ENCODE assay signal across 10 cellular contexts in the genomic region with DNA sequence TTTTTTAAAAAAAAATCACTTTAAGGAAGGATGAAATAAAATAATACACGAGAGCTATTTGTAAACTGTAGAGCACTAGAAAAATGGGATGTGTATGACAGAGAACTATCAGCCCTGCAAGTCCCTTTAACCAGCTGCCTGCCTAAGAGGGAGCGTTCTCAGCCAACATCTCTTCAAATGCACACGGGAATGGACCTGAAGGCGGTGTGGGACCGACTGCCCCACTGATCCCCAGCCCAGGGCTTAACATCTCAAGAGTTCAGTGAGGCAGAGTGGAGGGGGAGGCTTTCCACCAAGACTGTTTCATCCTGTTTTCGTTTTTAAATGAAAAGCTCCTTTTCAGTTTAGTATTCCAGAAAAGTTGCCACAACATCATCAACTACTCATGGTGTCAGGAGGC. TPM values are rescaled to one million over a fixed set of nuclear protein-coding genes. Genes with fewer than 3 reads are reported as not detected.
DNase-seq lines count a peak whose midpoint lies in the region; ATAC-seq and TF ChIP-seq lines count a peak whose summit lies in the region.
"Had no signal": no experiment of that assay in that cellular context is flagged by ENCODE, and none has a peak within 500 bp of the region (broad histone marks: within the 10 kb centered on the region; RNA-seq: fewer than 3 reads in every experiment).

No MANE protein-coding gene starts in this region.

- no peak overlapping the region for H3K23ac ChIP-seq in mesendoderm (ENCODE audit: low read length)

- peaks cover 48% of the 10 kb centered on the region for H3K4me1 Mint-ChIP-seq in activated CD8-positive, alpha-beta T cell treated with anti-CD3 and anti-CD28 coated beads, Interleukin-2, amount 10 ng/mL, durations not matched to agents 7 days and 5 days (ENCODE audit: low read depth)

- no CpG with 5 or more reads among the region's 6 CpGs for WGBS in mesendoderm (ENCODE audit: extremely low coverage, insufficient coverage, low lambda C conversion rate)

- H3K9me3 ChIP-seq in BLaER1 treated with 17β-estradiol and CSF1 and Interleukin-3, amounts not matched to agents 10 nM and 100 nM (replicated peaks in 1 of 11): no peaks in the 10 kb centered on the region

- H2BK5ac ChIP-seq in mesendoderm (ENCODE audit: low read length): peak overlapping the region; percentile 11

- H4K20me1 ChIP-seq in BLaER1 treated with 17β-estradiol and CSF1 and Interleukin-3, amounts not matched to agents 10 nM and 100 nM: peaks cover 21 to 69% (median 52%) of the 10 kb centered on the region in 11 experiments; a peak in 20 of 22 replicates

- H3K9ac ChIP-seq in BLaER1 treated with 17β-estradiol and CSF1 and Interleukin-3, amounts not matched to agents 10 nM and 100 nM: peak overlapping the region in 1 of 11 experiments; percentile 7; a peak in 1 of 22 replicates
- H3K9ac ChIP-seq in mesendoderm (ENCODE audit: low read length): peak overlapping the region; percentile 50

- H2BK15ac ChIP-seq in mesendoderm (replicated peaks; ENCODE audit: low read depth): no peak overlapping the region

- no peak overlapping the region for H3K4ac ChIP-seq in mesendoderm (ENCODE audit: low read depth, low read length)

- H2AK5ac ChIP-seq in mesendoderm (ENCODE audit: low read length): no peak overlapping the region

- DNase-seq in GM06990 (ENCODE audit: extremely low read depth, insufficient read length) (no peak), mesendoderm (no peak), CD1c-positive myeloid dendritic cell (ENCODE audit: extremely low spot score) (no peak), NCI-H446 (lab: John Stamatoyannopoulos, UW) (no peak), UCSD-AML1 (lab: John Stamatoyannopoulos, UW; ENCODE audit: unreplicated experiment) (no peak)
- DNase-seq in activated CD8-positive, alpha-beta T cell treated with anti-CD3 and anti-CD28 coated beads, Interleukin-2, amount 10 ng/mL, durations not matched to agents 7 days and 5 days: peak; percentile 28
- DNase-seq: NCI-H187, SHP77 treated with DMSO at 0.1 percent for 48 hours had no signal

- no peaks in the 10 kb centered on the region for H3K36me3 ChIP-seq in BLaER1 treated with 17β-estradiol and CSF1 and Interleukin-3, amounts not matched to agents 10 nM and 100 nM
- H3K36me3 ChIP-seq in GM06990 (ENCODE audit: control insufficient read depth, insufficient read depth, low read length) (no peaks in the 10 kb centered on the region; the same call in 1 of the 2 replicates), mesendoderm (ENCODE audit: control insufficient read depth, insufficient read depth, low read length) (no peaks in the 10 kb centered on the region)

- H3K4me3 ChIP-seq in BLaER1 treated with 17β-estradiol and CSF1 and Interleukin-3, amounts not matched to agents 10 nM and 100 nM: no peak overlapping the region
- peak overlapping the region; percentile 73 for H3K4me3 ChIP-seq in GM06990 (replicated peaks; ENCODE audit: low read depth, low read length)
- no peak overlapping the region for H3K4me3 ChIP-seq in mesendoderm (ENCODE audit: low read length)

- no peak overlapping the region for H4K8ac ChIP-seq in mesendoderm (ENCODE audit: low read depth, low read length)

- no peak overlapping the region for H2BK120ac ChIP-seq in mesendoderm (ENCODE audit: low read depth, low read length)

- no peak for ATAC-seq in activated CD8-positive, alpha-beta T cell treated with anti-CD3 and anti-CD28 coated beads, Interleukin-2, amount 10 ng/mL, durations not matched to agents 7 days and 5 days
- no peak for ATAC-seq in GM21528 (IDR thresholded peaks at IDR 0.05; ENCODE audit: low FRiP score, unreplicated experiment)

- no peaks in the 10 kb centered on the region for H3K27me3 Mint-ChIP-seq in activated CD8-positive, alpha-beta T cell treated with anti-CD3 and anti-CD28 coated beads, Interleukin-2, amount 10 ng/mL, durations not matched to agents 7 days and 5 days (ENCODE audit: low read depth)

- H3K79me2 ChIP-seq in mesendoderm (ENCODE audit: control insufficient read depth, insufficient read depth, low read length): peaks cover 58% of the 10 kb centered on the region

- H3K4me3 Mint-ChIP-seq in activated CD8-positive, alpha-beta T cell treated with anti-CD3 and anti-CD28 coated beads, Interleukin-2, amount 10 ng/mL, durations not matched to agents 7 days and 5 days: peak overlapping the region; percentile 95

- CTCF ChIA-PET in activated CD8-positive, alpha-beta T cell treated with anti-CD3 and anti-CD28 coated beads, Interleukin-2, amount 10 ng/mL, durations not matched to agents 7 days and 5 days (lab: Charles Lee): interaction anchor here (0.8 to 3.5 kb wide), 20 partner anchors 10 to 210 kb away, joined by 3 to 36 read pairs (median 5); no protein-coding TSS in a partner anchor

- H3K56ac ChIP-seq in mesendoderm (ENCODE audit: low read length): peak overlapping the region; percentile 75

- no peak overlapping the region for H4K5ac ChIP-seq in mesendoderm (ENCODE audit: low read length)

- no peak overlapping the region for H3K27ac ChIP-seq in BLaER1 treated with 17β-estradiol and CSF1 and Interleukin-3, amounts not matched to agents 10 nM and 100 nM
- no peak overlapping the region for H3K27ac ChIP-seq in mesendoderm (ENCODE audit: low read depth, low read length)

- POLR2A ChIA-PET in activated CD8-positive, alpha-beta T cell treated with anti-CD3 and anti-CD28 coated beads, Interleukin-2, amount 10 ng/mL, durations not matched to agents 7 days and 5 days (lab: Charles Lee): interaction anchor here (1.2 to 3.8 kb wide), 7 partner anchors 9 to 38 kb away, joined by 3 to 45 read pairs (median 7); no protein-coding TSS in a partner anchor

- peaks cover 27 to 56% (median 48%) of the 10 kb centered on the region in 10 experiments for H3K4me1 ChIP-seq in BLaER1 treated with 17β-estradiol and CSF1 and Interleukin-3, amounts not matched to agents 10 nM and 100 nM
- H3K4me1 ChIP-seq in mesendoderm (ENCODE audit: control insufficient read depth, low read depth, low read length): peaks cover 17% of the 10 kb centered on the region

- H3K4me2 ChIP-seq in BLaER1 treated with 17β-estradiol and CSF1 and Interleukin-3, amounts not matched to agents 10 nM and 100 nM: peak overlapping the region; percentile 84 to 98 (median 92)
- peak overlapping the region; percentile 26 for H3K4me2 ChIP-seq in mesendoderm (ENCODE audit: low read length)

- H3K27ac Mint-ChIP-seq in activated CD8-positive, alpha-beta T cell treated with anti-CD3 and anti-CD28 coated beads, Interleukin-2, amount 10 ng/mL, durations not matched to agents 7 days and 5 days: peak overlapping the region; percentile 92

- H3K27me3 ChIP-seq in BLaER1 treated with 17β-estradiol and CSF1 and Interleukin-3, amounts not matched to agents 10 nM and 100 nM: no peaks in the 10 kb centered on the region
- H3K27me3 ChIP-seq in GM06990 (replicated peaks; ENCODE audit: control insufficient read depth, insufficient read depth, low read length) (no peaks in the 10 kb centered on the region), mesendoderm (ENCODE audit: insufficient read depth, low read length, poor library complexity) (no peaks in the 10 kb centered on the region)

- peaks cover 16% of the 10 kb centered on the region for H3K79me1 ChIP-seq in mesendoderm (ENCODE audit: low read length)

- H3K18ac ChIP-seq in mesendoderm (ENCODE audit: low read length): no peak overlapping the region

- TF ChIP-seq CTCF in GM06990 (IDR thresholded peaks at IDR 0.05; ENCODE audit: insufficient read depth, low read length, poor library complexity, severe bottlenecking): no peak

- H3K36me3 Mint-ChIP-seq in activated CD8-positive, alpha-beta T cell treated with anti-CD3 and anti-CD28 coated beads, Interleukin-2, amount 10 ng/mL, durations not matched to agents 7 days and 5 days (ENCODE audit: low read depth): peaks cover 42% of the 10 kb centered on the region

- no peaks in the 10 kb centered on the region for H3K9me3 Mint-ChIP-seq in activated CD8-positive, alpha-beta T cell treated with anti-CD3 and anti-CD28 coated beads, Interleukin-2, amount 10 ng/mL, durations not matched to agents 7 days and 5 days (ENCODE audit: insufficient read depth)

RNA-seq across cellular contexts. Expression of a gene that starts 2.2 kb away (rescaled TPM):
- total RNA-seq in activated CD8-positive, alpha-beta T cell treated with anti-CD3 and anti-CD28 coated beads, Interleukin-2, amount 10 ng/mL, durations not matched to agents 7 days and 5 days: 100 to 1,000 TPM; 152 to 157 TPM
- 11.4 TPM for polyA plus RNA-seq in mesendoderm (2013, experiment 1 of 2)
- 10.8 TPM for polyA plus RNA-seq in mesendoderm (2013, experiment 2 of 2)
